ENCODE assay signal across 9 cellular contexts in genomic region chr1:90729484-90730246, GRCh38. TPM values are rescaled to one million over a fixed set of nuclear protein-coding genes. Genes with fewer than 3 reads are reported as not detected.
DNase-seq lines count a peak whose midpoint lies in the region; ATAC-seq and TF ChIP-seq lines count a peak whose summit lies in the region.
"Had no signal": no experiment of that assay in that cellular context is flagged by ENCODE, and none has a peak within 500 bp of the region (broad histone marks: within the 10 kb centered on the region; RNA-seq: fewer than 3 reads in every experiment).

No MANE protein-coding gene starts in this region.

- no peak overlapping the region for H3K27ac Mint-ChIP-seq in neural crest cell (ENCODE audit: unreplicated experiment)

- no peaks in the 10 kb centered on the region for H3K9me3 ChIP-seq in heart left ventricle

- H3K36me3 Mint-ChIP-seq in neural crest cell (ENCODE audit: low read depth) = no peaks in the 10 kb centered on the region

- peak overlapping the region; percentile 77 for H3K4me3 Mint-ChIP-seq in neural crest cell

- DNase-seq in G401 (ENCODE audit: low spot score) (peak; percentile 57), cerebellar cortex (ENCODE audit: low spot score) (peak; percentile 44), neural crest cell (ENCODE audit: low read depth, low spot score) (peak; percentile 81), heart left ventricle (no peak)
- DNase-seq in stimulated activated CD8-positive, alpha-beta memory T cell treated with anti-CD3 and anti-CD28 coated beads, Interleukin-4, amount 100 ng/mL, for 48 hours = no peak
- DNase-seq: NCI-H1436 had no signal

- H3K27me3 ChIP-seq in heart left ventricle = peaks cover 47 to 100% (median 95%) of the 10 kb centered on the region in 9 donors

- TF ChIP-seq POLR2A in heart left ventricle (IDR thresholded peaks at IDR 0.05) = no peak

- no peaks in the 10 kb centered on the region for H3K9me3 Mint-ChIP-seq in neural crest cell

- peaks cover 5 to 42% (median 18%) of the 10 kb centered on the region in 12 donors for H3K4me1 ChIP-seq in heart left ventricle

- 10 to 15% (median 14%) methylated on average over 33 to 37 of the region's 37 CpGs for WGBS in heart left ventricle, 4 donors

- H3K27me3 Mint-ChIP-seq in neural crest cell (ENCODE audit: low read depth) = peaks cover 99% of the 10 kb centered on the region

- in situ Hi-C loops in G401 (cut with HindIII; ENCODE audit: low sequenced_read_pairs) = no loop called here

- no peak overlapping the region for H3K27ac ChIP-seq in heart left ventricle

- H3K36me3 ChIP-seq in heart left ventricle = no peaks in the 10 kb centered on the region

- intact Hi-C loops in heart left ventricle (cut with DNase I) = loop anchor here in 7 of 10 donors (5.0 to 10.0 kb wide), 8 partner anchors 105 to 435 kb away; partner anchors contain the start of gene ZNF644 (in 1 of the 7)

- TF ChIP-seq CTCF in neural crest cell (conservative IDR thresholded peaks at IDR 0.05) = peak; percentile 78
- TF ChIP-seq CTCF in heart left ventricle (IDR thresholded peaks at IDR 0.05) = peak in 5 of 12 donors; percentile 18 to 37 (median 23)

- peaks cover 36% of the 10 kb centered on the region for H3K4me1 Mint-ChIP-seq in neural crest cell

- ATAC-seq in HG03432 (IDR thresholded peaks at IDR 0.05; ENCODE audit: unreplicated experiment) (peak; percentile 67), HG02678 (IDR thresholded peaks at IDR 0.05; ENCODE audit: unreplicated experiment) (no peak), GM18520 (IDR thresholded peaks at IDR 0.05; ENCODE audit: unreplicated experiment) (no peak), heart left ventricle (no peak)

- H3K4me3 ChIP-seq in heart left ventricle = peak overlapping the region in 1 of 12 donors; percentile 22

RNA-seq across cellular contexts. Expression of gene BARHL2, which starts 12.6 kb away (rescaled TPM):
- 0.06 and 0.07 TPM in 2 replicates for total RNA-seq in G401 (2014; rRNA removed; shearing (Covaris generic))
- total RNA-seq in neural crest cell = not detected in 2 replicates
- not detected for total RNA-seq in heart left ventricle
- polyA plus RNA-seq in heart left ventricle = not detected

Comparison
In these comparisons a context has a peak if more than half of its experiments do, and no peak if none do; other contexts are left out.
1. DNase-seq: peak in G401 (single experiment), cerebellar cortex (single experiment) and neural crest cell (single experiment); none in stimulated activated CD8-positive, alpha-beta memory T cell treated with anti-CD3 and anti-CD28 coated beads, Interleukin-4, amount 100 ng/mL, for 48 hours (single experiment) and heart left ventricle (0 of 5).